23 cellular contexts compared by ENCODE assay signal in genomic region chr1:93207211-93207610, GRCh38.
"Had no signal": no experiment of that assay in that cellular context is flagged by ENCODE, and none has a peak within 500 bp of the region (broad histone marks: within the 10 kb centered on the region; RNA-seq: fewer than 3 reads in every experiment).

No MANE protein-coding gene starts in this region.

- H3K36me3 ChIP-seq: upper lobe of right lung, vagina had no signal

- DNase-seq: cortex of kidney; dorsolateral prefrontal cortex; effector CD8-positive, alpha-beta T cell; foreskin keratinocyte; left colon; mammary epithelial cell; naive thymus-derived CD4-positive, alpha-beta T cell; nephron progenitor cell; psoas muscle; retina; right lobe of liver; spleen; stimulated activated CD4-positive, alpha-beta T cell treated with anti-CD3 and anti-CD28 coated beads, Interleukin-2, amount 100 ng/mL, for 24 hours; stimulated activated CD4-positive, alpha-beta T cell treated with anti-CD3 and anti-CD28 coated beads, Interleukin-4, amount 100 ng/mL, for 4 hours; stimulated activated naive B cell treated with anti-CD40 and anti-IgM and Interleukin-4, amounts not matched to agents 10 μg/mL and 1 μg/mL and 100 μg/mL, for 72 hours; stimulated activated naive CD8-positive, alpha-beta T cell treated with anti-CD3 and anti-CD28 coated beads, Interleukin-15, amount 100 ng/mL, for 72 hours; testis; upper lobe of right lung had no signal

- ATAC-seq: esophagus mucosa; foreskin keratinocyte; left colon; naive thymus-derived CD4-positive, alpha-beta T cell; psoas muscle; stimulated activated naive B cell treated with anti-CD40 and anti-IgM and Interleukin-4, amounts not matched to agents 10 μg/mL and 1 μg/mL and 100 μg/mL, for 72 hours; stimulated activated naive CD8-positive, alpha-beta T cell treated with anti-CD3 and anti-CD28 coated beads, Interleukin-15, amount 100 ng/mL, for 72 hours; upper lobe of right lung had no signal

- FAIRE-seq: endometrium had no signal

- H2AFZ ChIP-seq: hepatocyte had no signal

- H3K9me3 ChIP-seq: psoas muscle, right lobe of liver, spleen, testis, tibial nerve, upper lobe of right lung, vagina had no signal

- H3K79me2 ChIP-seq: hepatocyte had no signal

- H3K4me3 ChIP-seq: dorsolateral prefrontal cortex, hepatocyte, psoas muscle, right lobe of liver, spleen, testis, tibial nerve, upper lobe of right lung, vagina had no signal

- H3K27me3 ChIP-seq: dorsolateral prefrontal cortex, foreskin keratinocyte, hepatocyte, right lobe of liver, spleen, testis, tibial nerve, upper lobe of right lung, vagina had no signal

- H3K27ac ChIP-seq: dorsolateral prefrontal cortex, foreskin keratinocyte, hepatocyte, psoas muscle, spleen, testis, tibial nerve, upper lobe of right lung, vagina had no signal

- H3K4me2 ChIP-seq: hepatocyte had no signal

- H3K4me1 ChIP-seq: foreskin keratinocyte, psoas muscle, spleen, testis, tibial nerve, upper lobe of right lung, vagina had no signal
